ENCODE assay signal across 15 cellular contexts in the genomic region with DNA sequence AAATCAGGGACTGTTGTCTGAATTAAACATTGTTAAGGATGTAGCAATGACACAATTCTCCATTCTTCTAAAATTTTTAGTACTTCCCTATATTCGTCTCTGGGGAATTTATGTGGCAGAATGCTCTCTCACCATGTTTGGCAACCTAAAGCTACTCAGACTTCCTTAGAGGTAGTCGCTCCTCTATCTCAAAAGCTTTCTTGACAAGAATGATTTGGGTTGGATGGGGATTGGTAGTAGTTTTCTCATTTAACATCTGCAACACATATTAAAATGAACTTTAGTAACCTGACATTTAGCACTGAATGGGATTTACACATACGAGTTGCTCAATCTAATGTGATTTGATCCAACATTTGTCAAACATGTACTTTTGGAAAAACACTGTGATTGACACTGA.
DNase-seq lines count a peak whose midpoint lies in the region; ATAC-seq lines count a peak whose summit lies in the region.
"Had no signal": no experiment of that assay in that cellular context is flagged by ENCODE, and none has a peak within 500 bp of the region (broad histone marks: within the 10 kb centered on the region; RNA-seq: fewer than 3 reads in every experiment).

No MANE protein-coding gene starts in this region.

- no peak overlapping the region for H3K27ac Mint-ChIP-seq in immature natural killer cell
- H3K27ac Mint-ChIP-seq: activated naive CD8-positive, alpha-beta T cell treated with anti-CD3 and anti-CD28 coated beads, Interleukin-2, amount 50 U/mL, for 24 hours; nephron progenitor cell had no signal

- no peaks in the 10 kb centered on the region for H3K36me3 Mint-ChIP-seq in immature natural killer cell

- H3K27me3 Mint-ChIP-seq in immature natural killer cell (ENCODE audit: low read depth in 3 of 3), result peaks cover 0 to 1% (median 0%) of the 10 kb centered on the region in 3 donors
- H3K27me3 Mint-ChIP-seq: central memory CD8-positive, alpha-beta T cell had no signal

- no peak overlapping the region for H3K4me3 Mint-ChIP-seq in immature natural killer cell
- H3K4me3 Mint-ChIP-seq: activated naive CD8-positive, alpha-beta T cell treated with anti-CD3 and anti-CD28 coated beads, Interleukin-2, amount 50 U/mL, for 24 hours; central memory CD8-positive, alpha-beta T cell; nephron progenitor cell had no signal

- H3K9me3 Mint-ChIP-seq in immature natural killer cell, result peaks cover 0 to 24% (median 2%) of the 10 kb centered on the region in 6 donors

- intact Hi-C loops in sciatic nerve (cut with DNase I) (no loop called here), posterior vena cava (cut with DNase I) (no loop called here)

- no peaks in the 10 kb centered on the region for H3K4me1 Mint-ChIP-seq in immature natural killer cell
- H3K4me1 Mint-ChIP-seq: central memory CD8-positive, alpha-beta T cell had no signal

- DNase-seq in COLO829 (ENCODE audit: low spot score) (peak; percentile 48), SK-MEL-5 (ENCODE audit: low read depth, low spot score) (peak; percentile 67), fibroblast of the conjunctiva (ENCODE audit: low read depth) (peak; percentile 43), sciatic nerve (ENCODE audit: low spot score) (no peak), posterior vena cava (ENCODE audit: low spot score) (no peak), HT-29 (ENCODE audit: low spot score) (no peak), immature natural killer cell (no peak)
- DNase-seq: activated CD4-positive, CD25-positive, alpha-beta regulatory T cell; activated naive CD8-positive, alpha-beta T cell treated with anti-CD3 and anti-CD28 coated beads, Interleukin-2, amount 50 U/mL, for 24 hours; islet precursor cell; NCI-H187 treated with DMSO at 0.1 percent for 48 hours; nephron progenitor cell; stimulated activated CD4-positive, alpha-beta T cell treated with anti-CD3 and anti-CD28 coated beads, Interleukin-2, amount 100 ng/mL, for 48 hours had no signal

- ATAC-seq in sciatic nerve (peak; percentile 84), HG03039 (IDR thresholded peaks at IDR 0.05; ENCODE audit: unreplicated experiment) (no peak)
- ATAC-seq: activated naive CD8-positive, alpha-beta T cell treated with anti-CD3 and anti-CD28 coated beads, Interleukin-2, amount 50 U/mL, for 24 hours had no signal

- in situ Hi-C loops in SK-MEL-5 (cut with HindIII; ENCODE audit: low pct_unique_long_range_greater_than_20kb, low sequenced_read_pairs), result no loop called here

Comparison
In these comparisons a context has a peak if more than half of its experiments do, and no peak if none do; other contexts are left out.
1. DNase-seq: peak in COLO829 (single experiment), SK-MEL-5 (single experiment) and fibroblast of the conjunctiva (single experiment); none in sciatic nerve (single experiment), posterior vena cava (single experiment), HT-29 (single experiment) and immature natural killer cell (0 of 3).